In the genomic region with DNA sequence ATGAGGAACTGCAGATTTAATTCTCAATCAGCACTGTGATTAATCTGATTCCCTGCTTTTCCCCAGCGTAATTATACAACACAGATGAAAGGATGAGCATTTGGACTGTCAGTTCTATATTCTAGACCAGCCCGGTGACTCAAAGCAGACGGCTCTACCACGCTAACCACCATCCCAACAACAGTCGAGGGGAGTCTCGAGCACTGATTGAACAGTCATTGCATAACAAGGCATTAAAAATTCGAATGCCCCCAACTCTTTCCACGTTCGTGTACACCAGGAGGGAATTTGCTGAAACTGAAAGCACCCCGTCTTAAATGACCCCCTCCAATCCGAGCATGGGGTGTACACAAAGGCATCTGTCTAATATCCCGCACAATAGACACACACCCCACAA, we compare ENCODE assay signal across 8 cellular contexts. TPM values are rescaled to one million over a fixed set of nuclear protein-coding genes. Genes with fewer than 3 reads are reported as not detected.
A peak's percentile ranks its signal among the peaks of the same experiment; 100 is the strongest.
DNase-seq lines count a peak whose midpoint lies in the region; ATAC-seq, FAIRE-seq and TF ChIP-seq lines count a peak whose summit lies in the region.

No MANE protein-coding gene starts in this region.

- peak overlapping the region; percentile 88 for H3K9ac ChIP-seq in OCI-LY3 (ENCODE audit: low read length)
- peak overlapping the region; percentile 76 for H3K9ac ChIP-seq in HepG2 (ENCODE audit: insufficient read depth, low read depth, low read length)

- H3K4me3 ChIP-seq in cardiac muscle cell (peak overlapping the region; percentile 61), OCI-LY3 (ENCODE audit: low read length) (peak overlapping the region; percentile 96), astrocyte of the cerebellum (ENCODE audit: low read depth, low read length) (peak overlapping the region; percentile 56), HepG2 (replicated peaks in 1 of 3; ENCODE audit: insufficient read depth in 1 of 3, low read depth in 2 of 3, low read length in 3 of 3) (peak overlapping the region; percentile 77 to 79 (median 78))

- H3K9me3 ChIP-seq in cardiac muscle cell (ENCODE audit: low read depth) (no peaks in the 10 kb centered on the region), OCI-LY3 (ENCODE audit: insufficient read depth, low read length) (no peaks in the 10 kb centered on the region), HepG2 (ENCODE audit: low read length) (no peaks in the 10 kb centered on the region)

- CTCF ChIA-PET in HepG2 (lab: Yijun Ruan, JAX; ENCODE audit: low intra/inter-chr PET ratio, low total read pairs) = no interaction called here

- H2AFZ ChIP-seq in OCI-LY3 (ENCODE audit: low read depth, low read length) (no peak overlapping the region), HepG2 (ENCODE audit: low read length) (no peak overlapping the region)

- TF ChIP-seq POLR2A in HepG2 (IDR thresholded peaks at IDR 0.05; ENCODE audit: insufficient read depth in 1 of 2, low read depth in 2 of 2, low read length in 2 of 2) = no peak

- ATAC-seq in Right ventricle myocardium inferior (no peak), HepG2 (0 out of 3 replicates have a peak, but pooled peaks have one; percentile 39), HG03565 (IDR thresholded peaks at IDR 0.05; ENCODE audit: unreplicated experiment) (no peak)

- no TSS peak for BruUV-seq in HepG2 (replicated peaks; lab: Mats Ljungman, UMichigan)

- TF ChIP-seq CTCF in cardiac muscle cell (IDR thresholded peaks at IDR 0.05; ENCODE audit: low read depth, low read length) (no peak), OCI-LY3 (IDR thresholded peaks at IDR 0.05; ENCODE audit: low read depth, low read length) (no peak), astrocyte of the cerebellum (IDR thresholded peaks at IDR 0.05; ENCODE audit: low read depth, low read length, missing control alignments) (no peak), HepG2 (CRISPR knock-in tag; IDR thresholded peaks at IDR 0.05) (no peak)

- 0% methylated on average over 3 of the region's 12 CpGs for WGBS in HepG2 (ENCODE audit: low lambda C conversion rate)

- no peaks in the 10 kb centered on the region for H3K27me3 ChIP-seq in cardiac muscle cell
- H3K27me3 ChIP-seq in OCI-LY3 (ENCODE audit: low read depth, low read length) = no peaks in the 10 kb centered on the region
- no peaks in the 10 kb centered on the region for H3K27me3 ChIP-seq in HepG2 (ENCODE audit: control insufficient read depth in 1 of 2, insufficient read depth in 2 of 2, low read length in 2 of 2)

- TF ChIP-seq EP300 in HepG2 (IDR thresholded peaks at IDR 0.05; ENCODE audit: low read depth in 2 of 2, low read length in 2 of 2) (no peak), HepG2 (CRISPR knock-in tag; IDR thresholded peaks at IDR 0.05; ENCODE audit: borderline replicate concordance) (no peak)

- TF ChIP-seq RAD21 in HepG2 (CRISPR knock-in tag; IDR thresholded peaks at IDR 0.05) = no peak

- peaks cover 22% of the 10 kb centered on the region for H3K4me1 ChIP-seq in cardiac muscle cell (ENCODE audit: low read depth)
- peaks cover 26% of the 10 kb centered on the region for H3K4me1 ChIP-seq in OCI-LY3 (ENCODE audit: low read length)
- H3K4me1 ChIP-seq in HepG2 (ENCODE audit: insufficient read depth, low read length) = peaks cover 27% of the 10 kb centered on the region; the same call in 1 of the 2 replicates

- H3K27ac ChIP-seq in cardiac muscle cell = peak overlapping the region; percentile 91
- peak overlapping the region; percentile 55 for H3K27ac ChIP-seq in OCI-LY3 (ENCODE audit: low read length)
- peak overlapping the region; percentile 49 for H3K27ac ChIP-seq in HepG2 (ENCODE audit: extremely low read length, insufficient read depth, low read length)

- no peaks in the 10 kb centered on the region for H3K36me3 ChIP-seq in cardiac muscle cell
- no peaks in the 10 kb centered on the region for H3K36me3 ChIP-seq in OCI-LY3 (replicated peaks; ENCODE audit: low read depth, low read length)
- no peaks in the 10 kb centered on the region for H3K36me3 ChIP-seq in HepG2 (replicated peaks in 1 of 2; ENCODE audit: control insufficient read depth in 1 of 2, insufficient read depth in 2 of 2, low read length in 2 of 2)

- intact Hi-C loops in Right ventricle myocardium inferior (cut with DNase I) (no loop called here), HepG2 (cut with micrococcal nuclease; ENCODE audit: unreplicated experiment) (loop anchor here (5.0 kb wide), 3 partner anchors 45 to 120 kb away; no protein-coding TSS in a partner anchor)

- H3K79me2 ChIP-seq in OCI-LY3 (ENCODE audit: low read length) (peaks cover 60% of the 10 kb centered on the region), HepG2 (ENCODE audit: insufficient read depth, low read length) (peaks cover 52% of the 10 kb centered on the region)

- H3K4me2 ChIP-seq in OCI-LY3 (ENCODE audit: low read length) (peak overlapping the region; percentile 70), HepG2 (ENCODE audit: low read depth, low read length) (peak overlapping the region; percentile 69)

- in situ Hi-C loops in astrocyte of the cerebellum (cut with HindIII; ENCODE audit: low sequenced_read_pairs) (no loop called here), HepG2 (cut with HindIII; ENCODE audit: extremely low pct_ligation_motif_present, low pct_unique_long_range_greater_than_20kb) (no loop called here)

- peaks cover 39% of the 10 kb centered on the region for H4K20me1 ChIP-seq in OCI-LY3 (ENCODE audit: insufficient read depth, low read length)
- H4K20me1 ChIP-seq in HepG2 (ENCODE audit: insufficient read depth, low read length) = no peaks in the 10 kb centered on the region

- POLR2A ChIA-PET in HepG2 (lab: Yijun Ruan, JAX) = no interaction called here

- FAIRE-seq in HepG2 (lab: Jason Lieb, UNC) = no peak

- peak; percentile 31 to 43 for DNase-seq in cardiac muscle cell (ENCODE audit: low read depth in 1 of 2, low spot score in 1 of 2)
- DNase-seq in Right ventricle myocardium inferior (ENCODE audit: missing footprints) = no peak
- no peak for DNase-seq in astrocyte of the cerebellum (ENCODE audit: low read depth)
- no peak for DNase-seq in HepG2 (ENCODE audit: low spot score)
- peak; percentile 24 for DNase-seq in stimulated activated naive CD4-positive, alpha-beta T cell treated with Interleukin-2 at 50 U/mL for 16 hours (lab: John Stamatoyannopoulos, UW)
- no peak for DNase-seq in KG1 (lab: John Stamatoyannopoulos, UW)

TF ChIP-seq in HepG2, 621 proteins besides CTCF, POLR2A, EP300 and RAD21:
- TF ChIP-seq ZNF790 (CRISPR knock-in tag; IDR thresholded peaks at IDR 0.05; ENCODE audit: borderline replicate concordance) (no peak), NFYC (CRISPR knock-in tag; IDR thresholded peaks at IDR 0.05) (no peak), GFI1 (CRISPR knock-in tag; IDR thresholded peaks at IDR 0.05; ENCODE audit: borderline replicate concordance) (peak; percentile 19; the same call in 1 of the 2 replicates), ZNF724P (CRISPR knock-in tag; IDR thresholded peaks at IDR 0.05; ENCODE audit: borderline replicate concordance) (no peak)
TF ChIP-seq in HepG2: peak in this region for 1.

RNA-seq across cellular contexts. Expression of a gene that starts 1.2 kb away (rescaled TPM):
- total RNA-seq in cardiac muscle cell (33.1 and 40.0 TPM in 2 replicates), Right ventricle myocardium inferior (16.6 TPM), HepG2 (2016; rRNA removed; fragmentation: Illumina TruSeq; extraction: Trizol) (16.0 and 16.1 TPM in 2 replicates)
- polyA plus RNA-seq in cardiac muscle cell (44.6 and 69.7 TPM in 2 replicates), HepG2 (2011; rRNA removed) (14.5 and 14.9 TPM in 2 replicates)
- total RNA-seq in HepG2 (2016; cell fraction: cytosol; rRNA removed; fragmentation: Illumina TruSeq; extraction: Trizol; ENCODE audit: low read depth) = 10.0 and 12.7 TPM in 2 replicates
- 16.5 and 18.4 TPM in 2 replicates for total RNA-seq in HepG2 (2016; cell fraction: insoluble cytoplasmic fraction; rRNA removed; fragmentation: Illumina TruSeq; extraction: Trizol)
- total RNA-seq in HepG2 (2016; cell fraction: membrane; rRNA removed; fragmentation: Illumina TruSeq; extraction: Trizol) = 9.3 TPM in 2 replicates
- 37.3 and 41.3 TPM in 2 replicates for total RNA-seq in HepG2 (2016; cell fraction: nucleus; rRNA removed; fragmentation: Illumina TruSeq; extraction: Trizol)
- 7.0 and 12.9 TPM in 2 replicates for polyA plus RNA-seq in HepG2 (2011; cell fraction: cytosol; rRNA removed)
- 8.3 and 9.2 TPM in 2 replicates for polyA plus RNA-seq in HepG2 (2011; cell fraction: nucleus; rRNA removed)
- 16.1 and 19.3 TPM in 2 replicates for polyA plus RNA-seq in HepG2 (2012)
- polyA plus RNA-seq in HepG2 (2016; cell fraction: cytosol; fragmentation: Illumina TruSeq; extraction: Trizol; ENCODE audit: low read depth) = 2.2 and 2.5 TPM in 2 replicates
- 13.7 and 15.0 TPM in 2 replicates for polyA plus RNA-seq in HepG2 (2016; cell fraction: insoluble cytoplasmic fraction; fragmentation: Illumina TruSeq; extraction: Trizol; ENCODE audit: low read depth)
- 3.8 and 4.5 TPM in 2 replicates for polyA plus RNA-seq in HepG2 (2016; cell fraction: membrane; fragmentation: Illumina TruSeq; extraction: Trizol; ENCODE audit: low read depth)
- polyA plus RNA-seq in HepG2 (2016; cell fraction: nucleus; fragmentation: Illumina TruSeq; extraction: Trizol; ENCODE audit: insufficient read depth, low read depth) = 18.2 and 19.8 TPM in 2 replicates
- polyA minus RNA-seq in HepG2 (2011; rRNA and poly(A)+ RNA removed; ENCODE audit: low replicate concordance) = 16.3 and 23.2 TPM in 2 replicates
- polyA minus RNA-seq in HepG2 (2011; cell fraction: cytosol; rRNA and poly(A)+ RNA removed) = 21.1 and 30.1 TPM in 2 replicates
- polyA minus RNA-seq in HepG2 (2011; cell fraction: nucleus; rRNA and poly(A)+ RNA removed) = 61.2 and 64.9 TPM in 2 replicates

Comparison
In these comparisons a context has a peak if more than half of its experiments do, and no peak if none do; other contexts are left out.
1. DNase-seq: peak in cardiac muscle cell (2 of 2) and stimulated activated naive CD4-positive, alpha-beta T cell treated with Interleukin-2 at 50 U/mL for 16 hours (single experiment); none in Right ventricle myocardium inferior (single experiment), astrocyte of the cerebellum (single experiment), HepG2 (single experiment) and KG1 (single experiment).
2. Peak in every context shown above with its lines, with median percentiles within 50 percentile points of each other: H3K27ac ChIP-seq and H3K4me3 ChIP-seq.